In genomic region chr9:93159601-93160418, GRCh38 we compare ENCODE assay signal across 1 cellular context.
TF ChIP-seq lines count a peak whose summit lies in the region.

No MANE protein-coding gene starts in this region.

TF ChIP-seq in HepG2, 621 proteins besides CTCF, POLR2A, EP300 and RAD21 (continued from another document and continues in another):
- TF ChIP-seq, protein P1, sequence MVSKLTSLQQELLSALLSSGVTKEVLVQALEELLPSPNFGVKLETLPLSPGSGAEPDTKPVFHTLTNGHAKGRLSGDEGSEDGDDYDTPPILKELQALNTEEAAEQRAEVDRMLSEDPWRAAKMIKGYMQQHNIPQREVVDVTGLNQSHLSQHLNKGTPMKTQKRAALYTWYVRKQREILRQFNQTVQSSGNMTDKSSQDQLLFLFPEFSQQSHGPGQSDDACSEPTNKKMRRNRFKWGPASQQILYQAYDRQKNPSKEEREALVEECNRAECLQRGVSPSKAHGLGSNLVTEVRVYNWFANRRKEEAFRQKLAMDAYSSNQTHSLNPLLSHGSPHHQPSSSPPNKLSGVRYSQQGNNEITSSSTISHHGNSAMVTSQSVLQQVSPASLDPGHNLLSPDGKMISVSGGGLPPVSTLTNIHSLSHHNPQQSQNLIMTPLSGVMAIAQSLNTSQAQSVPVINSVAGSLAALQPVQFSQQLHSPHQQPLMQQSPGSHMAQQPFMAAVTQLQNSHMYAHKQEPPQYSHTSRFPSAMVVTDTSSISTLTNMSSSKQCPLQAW (CRISPR knock-in tag; IDR thresholded peaks at IDR 0.05) = peak; percentile 80
- TF ChIP-seq ERF (CRISPR knock-in tag; IDR thresholded peaks at IDR 0.05) (0 out of 2 replicates have a peak, but pooled peaks have one; percentile 37), ZNF670 (CRISPR knock-in tag; IDR thresholded peaks at IDR 0.05; ENCODE audit: borderline replicate concordance) (no peak), ZNF589 (CRISPR knock-in tag; conservative IDR thresholded peaks at IDR 0.05) (no peak), ZBTB38 (CRISPR knock-in tag; IDR thresholded peaks at IDR 0.05) (peak; percentile 65; the same call in 1 of the 2 replicates), AGO1 (IDR thresholded peaks at IDR 0.05; ENCODE audit: low read depth, low read length, poor library complexity, severe bottlenecking) (peak; percentile 43), SMARCC2 (IDR thresholded peaks at IDR 0.05) (no peak), ZNF496 (CRISPR knock-in tag; IDR thresholded peaks at IDR 0.05; ENCODE audit: insufficient replicate concordance) (no peak), RFXANK (CRISPR knock-in tag; IDR thresholded peaks at IDR 0.05) (no peak), TSC22D2 (CRISPR knock-in tag; IDR thresholded peaks at IDR 0.05; ENCODE audit: borderline replicate concordance) (0 out of 2 replicates have a peak, but pooled peaks have one; percentile 37), WIZ (CRISPR knock-in tag; IDR thresholded peaks at IDR 0.05) (no peak), HHEX (CRISPR knock-in tag; IDR thresholded peaks at IDR 0.05) (no peak), KLF11 (CRISPR knock-in tag; IDR thresholded peaks at IDR 0.05) (no peak), CCAR2 (optimal IDR thresholded peaks at IDR 0.05; ENCODE audit: low read depth, low read length) (no peak), ZNF761 (CRISPR knock-in tag; conservative IDR thresholded peaks at IDR 0.05) (no peak), ZBTB4 (CRISPR knock-in tag; IDR thresholded peaks at IDR 0.05; ENCODE audit: borderline replicate concordance) (no peak), GPN1 (CRISPR knock-in tag; IDR thresholded peaks at IDR 0.05; ENCODE audit: borderline replicate concordance) (no peak), ZNF34 (CRISPR knock-in tag; IDR thresholded peaks at IDR 0.05; ENCODE audit: borderline replicate concordance) (no peak), ZNF44 (CRISPR knock-in tag; IDR thresholded peaks at IDR 0.05) (no peak), ZNF572 (CRISPR knock-in tag; IDR thresholded peaks at IDR 0.05) (no peak), SIN3A (IDR thresholded peaks at IDR 0.05; ENCODE audit: borderline replicate concordance, low read depth, low read length) (no peak), GTF2F1 (IDR thresholded peaks at IDR 0.05; ENCODE audit: low read length) (no peak), TEAD2 (CRISPR knock-in tag; IDR thresholded peaks at IDR 0.05) (no peak), SMAD1 (CRISPR knock-in tag; IDR thresholded peaks at IDR 0.05; ENCODE audit: borderline replicate concordance, low read depth) (no peak; the same call in 1 of the 2 replicates), ZNF431 (CRISPR knock-in tag; IDR thresholded peaks at IDR 0.05; ENCODE audit: borderline replicate concordance, low read depth) (no peak), MED8 (CRISPR knock-in tag; IDR thresholded peaks at IDR 0.05; ENCODE audit: insufficient replicate concordance) (no peak), STAG1 (CRISPR knock-in tag; IDR thresholded peaks at IDR 0.05) (peak; percentile 100), KLF12 (CRISPR knock-in tag; IDR thresholded peaks at IDR 0.05; ENCODE audit: borderline replicate concordance) (no peak), ZNF18 (CRISPR knock-in tag; IDR thresholded peaks at IDR 0.05; ENCODE audit: insufficient replicate concordance) (no peak), PBX2 (CRISPR knock-in tag; IDR thresholded peaks at IDR 0.05) (no peak), ZNF552 (CRISPR knock-in tag; IDR thresholded peaks at IDR 0.05; ENCODE audit: borderline replicate concordance) (no peak), RFX1 (IDR thresholded peaks at IDR 0.05) (no peak), HDAC2 (CRISPR knock-in tag; IDR thresholded peaks at IDR 0.05) (peak; percentile 46; the same call in 1 of the 2 replicates), ZNF253 (CRISPR knock-in tag; IDR thresholded peaks at IDR 0.05; ENCODE audit: borderline replicate concordance) (no peak), ZNF891 (CRISPR knock-in tag; IDR thresholded peaks at IDR 0.05) (no peak), ZKSCAN5 (CRISPR knock-in tag; IDR thresholded peaks at IDR 0.05) (no peak), ZNF567 (CRISPR knock-in tag; IDR thresholded peaks at IDR 0.05; ENCODE audit: borderline replicate concordance) (no peak), NCOA1 (CRISPR knock-in tag; IDR thresholded peaks at IDR 0.05) (no peak), SMAD9 (CRISPR knock-in tag; IDR thresholded peaks at IDR 0.05) (no peak), ATF4 (CRISPR knock-in tag; IDR thresholded peaks at IDR 0.05) (no peak)
- TF ChIP-seq, protein P2, sequence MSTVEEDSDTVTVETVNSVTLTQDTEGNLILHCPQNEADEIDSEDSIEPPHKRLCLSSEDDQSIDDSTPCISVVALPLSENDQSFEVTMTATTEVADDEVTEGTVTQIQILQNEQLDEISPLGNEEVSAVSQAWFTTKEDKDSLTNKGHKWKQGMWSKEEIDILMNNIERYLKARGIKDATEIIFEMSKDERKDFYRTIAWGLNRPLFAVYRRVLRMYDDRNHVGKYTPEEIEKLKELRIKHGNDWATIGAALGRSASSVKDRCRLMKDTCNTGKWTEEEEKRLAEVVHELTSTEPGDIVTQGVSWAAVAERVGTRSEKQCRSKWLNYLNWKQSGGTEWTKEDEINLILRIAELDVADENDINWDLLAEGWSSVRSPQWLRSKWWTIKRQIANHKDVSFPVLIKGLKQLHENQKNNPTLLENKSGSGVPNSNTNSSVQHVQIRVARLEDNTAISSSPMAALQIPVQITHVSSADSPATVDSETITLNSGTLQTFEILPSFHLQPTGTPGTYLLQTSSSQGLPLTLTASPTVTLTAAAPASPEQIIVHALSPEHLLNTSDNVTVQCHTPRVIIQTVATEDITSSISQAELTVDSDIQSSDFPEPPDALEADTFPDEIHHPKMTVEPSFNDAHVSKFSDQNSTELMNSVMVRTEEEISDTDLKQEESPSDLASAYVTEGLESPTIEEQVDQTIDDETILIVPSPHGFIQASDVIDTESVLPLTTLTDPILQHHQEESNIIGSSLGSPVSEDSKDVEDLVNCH (CRISPR knock-in tag; IDR thresholded peaks at IDR 0.05) = no peak
- TF ChIP-seq, protein P3, sequence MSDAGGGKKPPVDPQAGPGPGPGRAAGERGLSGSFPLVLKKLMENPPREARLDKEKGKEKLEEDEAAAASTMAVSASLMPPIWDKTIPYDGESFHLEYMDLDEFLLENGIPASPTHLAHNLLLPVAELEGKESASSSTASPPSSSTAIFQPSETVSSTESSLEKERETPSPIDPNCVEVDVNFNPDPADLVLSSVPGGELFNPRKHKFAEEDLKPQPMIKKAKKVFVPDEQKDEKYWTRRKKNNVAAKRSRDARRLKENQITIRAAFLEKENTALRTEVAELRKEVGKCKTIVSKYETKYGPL (CRISPR knock-in tag; IDR thresholded peaks at IDR 0.05) = no peak
- TF ChIP-seq, protein P4, sequence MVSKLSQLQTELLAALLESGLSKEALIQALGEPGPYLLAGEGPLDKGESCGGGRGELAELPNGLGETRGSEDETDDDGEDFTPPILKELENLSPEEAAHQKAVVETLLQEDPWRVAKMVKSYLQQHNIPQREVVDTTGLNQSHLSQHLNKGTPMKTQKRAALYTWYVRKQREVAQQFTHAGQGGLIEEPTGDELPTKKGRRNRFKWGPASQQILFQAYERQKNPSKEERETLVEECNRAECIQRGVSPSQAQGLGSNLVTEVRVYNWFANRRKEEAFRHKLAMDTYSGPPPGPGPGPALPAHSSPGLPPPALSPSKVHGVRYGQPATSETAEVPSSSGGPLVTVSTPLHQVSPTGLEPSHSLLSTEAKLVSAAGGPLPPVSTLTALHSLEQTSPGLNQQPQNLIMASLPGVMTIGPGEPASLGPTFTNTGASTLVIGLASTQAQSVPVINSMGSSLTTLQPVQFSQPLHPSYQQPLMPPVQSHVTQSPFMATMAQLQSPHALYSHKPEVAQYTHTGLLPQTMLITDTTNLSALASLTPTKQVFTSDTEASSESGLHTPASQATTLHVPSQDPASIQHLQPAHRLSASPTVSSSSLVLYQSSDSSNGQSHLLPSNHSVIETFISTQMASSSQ (IDR thresholded peaks at IDR 0.05; ENCODE audit: low read depth) = no peak
- TF ChIP-seq, protein P4 (CRISPR knock-in tag; IDR thresholded peaks at IDR 0.05; ENCODE audit: borderline replicate concordance) = no peak
- TF ChIP-seq, protein P5, sequence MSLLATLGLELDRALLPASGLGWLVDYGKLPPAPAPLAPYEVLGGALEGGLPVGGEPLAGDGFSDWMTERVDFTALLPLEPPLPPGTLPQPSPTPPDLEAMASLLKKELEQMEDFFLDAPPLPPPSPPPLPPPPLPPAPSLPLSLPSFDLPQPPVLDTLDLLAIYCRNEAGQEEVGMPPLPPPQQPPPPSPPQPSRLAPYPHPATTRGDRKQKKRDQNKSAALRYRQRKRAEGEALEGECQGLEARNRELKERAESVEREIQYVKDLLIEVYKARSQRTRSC (CRISPR knock-in tag; IDR thresholded peaks at IDR 0.05; ENCODE audit: low read depth) = no peak
- TF ChIP-seq, protein P6, sequence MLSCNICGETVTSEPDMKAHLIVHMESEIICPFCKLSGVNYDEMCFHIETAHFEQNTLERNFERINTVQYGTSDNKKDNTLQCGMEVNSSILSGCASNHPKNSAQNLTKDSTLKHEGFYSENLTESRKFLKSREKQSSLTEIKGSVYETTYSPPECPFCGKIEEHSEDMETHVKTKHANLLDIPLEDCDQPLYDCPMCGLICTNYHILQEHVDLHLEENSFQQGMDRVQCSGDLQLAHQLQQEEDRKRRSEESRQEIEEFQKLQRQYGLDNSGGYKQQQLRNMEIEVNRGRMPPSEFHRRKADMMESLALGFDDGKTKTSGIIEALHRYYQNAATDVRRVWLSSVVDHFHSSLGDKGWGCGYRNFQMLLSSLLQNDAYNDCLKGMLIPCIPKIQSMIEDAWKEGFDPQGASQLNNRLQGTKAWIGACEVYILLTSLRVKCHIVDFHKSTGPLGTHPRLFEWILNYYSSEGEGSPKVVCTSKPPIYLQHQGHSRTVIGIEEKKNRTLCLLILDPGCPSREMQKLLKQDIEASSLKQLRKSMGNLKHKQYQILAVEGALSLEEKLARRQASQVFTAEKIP (CRISPR knock-in tag; IDR thresholded peaks at IDR 0.05; ENCODE audit: borderline replicate concordance) = no peak
